In genomic region chr2:142834003-142834402, GRCh38 we compare ENCODE assay signal across 18 cellular contexts. TPM values are rescaled to one million over a fixed set of nuclear protein-coding genes. Genes with fewer than 3 reads are reported as not detected.
DNase-seq lines count a peak whose midpoint lies in the region; ATAC-seq and TF ChIP-seq lines count a peak whose summit lies in the region.
"Had no signal": no experiment of that assay in that cellular context is flagged by ENCODE, and none has a peak within 500 bp of the region (broad histone marks: within the 10 kb centered on the region; RNA-seq: fewer than 3 reads in every experiment).

No MANE protein-coding gene starts in this region.

- no peaks in the 10 kb centered on the region for H3K36me3 ChIP-seq in osteoblast (ENCODE audit: insufficient read depth, low read length)
- no peaks in the 10 kb centered on the region for H3K36me3 ChIP-seq in uterus
- no peaks in the 10 kb centered on the region for H3K36me3 ChIP-seq in CD4-positive, alpha-beta memory T cell (ENCODE audit: insufficient read depth, low read length)
- H3K36me3 ChIP-seq: SJCRH30 had no signal

- POLR2A ChIA-PET in WTC11 (lab: Charles Lee) = no interaction called here
- POLR2A ChIA-PET in CD4-positive, alpha-beta memory T cell (lab: Charles Lee; ENCODE audit: partially characterized antibody) = no interaction called here

- peaks cover 14% of the 10 kb centered on the region for H3K4me1 Mint-ChIP-seq in WTC11
- H3K4me1 Mint-ChIP-seq in CD4-positive, alpha-beta memory T cell = no peaks in the 10 kb centered on the region
- H3K4me1 Mint-ChIP-seq in stimulated activated effector memory CD8-positive, alpha-beta T cell treated with anti-CD3 and anti-CD28 coated beads, Interleukin-12 subunit alpha, Interleukin-12 subunit beta, amount 100 ng/mL, for 72 hours = no peaks in the 10 kb centered on the region
- H3K4me1 Mint-ChIP-seq: activated CD4-positive, alpha-beta T cell treated with anti-CD3 and anti-CD28 coated beads, Interleukin-2, amount 10 ng/mL, durations not matched to agents 7 days and 5 days; B cell; IgD-negative memory B cell; naive thymus-derived CD8-positive, alpha-beta T cell had no signal

- intact Hi-C loops in uterus (cut with DNase I; ENCODE audit: low total_unique reads) = no loop called here
- intact Hi-C loops in CD4-positive, alpha-beta memory T cell (cut with micrococcal nuclease) = no loop called here

- H3K4me1 ChIP-seq in osteoblast (ENCODE audit: insufficient read depth, low read length) (no peaks in the 10 kb centered on the region), uterus (no peaks in the 10 kb centered on the region)
- no peaks in the 10 kb centered on the region for H3K4me1 ChIP-seq in CD4-positive, alpha-beta memory T cell (ENCODE audit: insufficient read depth, low read length)
- H3K4me1 ChIP-seq: SJCRH30 had no signal

- H3K4me3 Mint-ChIP-seq in WTC11 = no peak overlapping the region
- H3K4me3 Mint-ChIP-seq in CD4-positive, alpha-beta memory T cell = no peak overlapping the region
- H3K4me3 Mint-ChIP-seq in stimulated activated effector memory CD8-positive, alpha-beta T cell treated with anti-CD3 and anti-CD28 coated beads, Interleukin-12 subunit alpha, Interleukin-12 subunit beta, amount 100 ng/mL, for 72 hours = no peak overlapping the region
- H3K4me3 Mint-ChIP-seq: activated CD4-positive, alpha-beta T cell treated with anti-CD3 and anti-CD28 coated beads, Interleukin-2, amount 10 ng/mL, durations not matched to agents 7 days and 5 days; activated naive CD8-positive, alpha-beta T cell treated with anti-CD3 and anti-CD28 coated beads for 36 hours; B cell; IgD-negative memory B cell; naive thymus-derived CD8-positive, alpha-beta T cell had no signal

- TF ChIP-seq CTCF in osteoblast (IDR thresholded peaks at IDR 0.05; ENCODE audit: extremely low read depth, low read depth, low read length) = no peak
- no peak for TF ChIP-seq CTCF in WTC11 (IDR thresholded peaks at IDR 0.05)
- no peak for TF ChIP-seq CTCF in uterus (IDR thresholded peaks at IDR 0.05)

- H2AFZ ChIP-seq in osteoblast (ENCODE audit: low read length) = no peak overlapping the region

- CTCF ChIA-PET in WTC11 (lab: Charles Lee) = no interaction called here
- CTCF ChIA-PET in CD4-positive, alpha-beta memory T cell (lab: Charles Lee; ENCODE audit: partially characterized antibody) = no interaction called here

- no peak for TF ChIP-seq POLR2A in uterus (IDR thresholded peaks at IDR 0.05)

- DNase-seq in EH (ENCODE audit: low read depth) (peak; percentile 67), LHCN-M2 (ENCODE audit: low read depth) (peak; percentile 66), dermis blood vessel endothelial cell (peak; percentile 19), osteoblast (ENCODE audit: insufficient read length, low spot score, missing footprints) (no peak), WTC11 (ENCODE audit: low spot score) (no peak), uterus (no peak)
- no peak for DNase-seq in CD4-positive, alpha-beta memory T cell
- DNase-seq in stimulated activated effector memory CD8-positive, alpha-beta T cell treated with anti-CD3 and anti-CD28 coated beads, Interleukin-12 subunit alpha, Interleukin-12 subunit beta, amount 100 ng/mL, for 72 hours (ENCODE audit: low spot score in 2 of 2) = no peak
- DNase-seq: activated CD4-positive, alpha-beta T cell treated with anti-CD3 and anti-CD28 coated beads, Interleukin-2, amount 10 ng/mL, durations not matched to agents 7 days and 5 days; activated naive CD8-positive, alpha-beta T cell treated with anti-CD3 and anti-CD28 coated beads for 36 hours; cerebellar nuclear complex; naive thymus-derived CD8-positive, alpha-beta T cell; NCI-H1105; NCI-H2171 treated with DMSO at 0.1 percent for 48 hours; SJCRH30; T1000 had no signal

- 0 out of 2 replicates have a peak, but pooled peaks cover 4% of the 10 kb centered on the region for H3K9me3 Mint-ChIP-seq in WTC11
- peaks cover 0 to 2% (median 0%) of the 10 kb centered on the region in 8 donors for H3K9me3 Mint-ChIP-seq in CD4-positive, alpha-beta memory T cell
- no peaks in the 10 kb centered on the region for H3K9me3 Mint-ChIP-seq in stimulated activated effector memory CD8-positive, alpha-beta T cell treated with anti-CD3 and anti-CD28 coated beads, Interleukin-12 subunit alpha, Interleukin-12 subunit beta, amount 100 ng/mL, for 72 hours
- H3K9me3 Mint-ChIP-seq: activated CD4-positive, alpha-beta T cell treated with anti-CD3 and anti-CD28 coated beads, Interleukin-2, amount 10 ng/mL, durations not matched to agents 7 days and 5 days; activated naive CD8-positive, alpha-beta T cell treated with anti-CD3 and anti-CD28 coated beads for 36 hours had no signal

- H3K4me2 ChIP-seq in osteoblast (ENCODE audit: insufficient read depth, low read length) = peak overlapping the region; percentile 46

- no peaks in the 10 kb centered on the region for H3K27me3 ChIP-seq in osteoblast (ENCODE audit: insufficient read depth, low read length)
- no peaks in the 10 kb centered on the region for H3K27me3 ChIP-seq in uterus
- no peaks in the 10 kb centered on the region for H3K27me3 ChIP-seq in CD4-positive, alpha-beta memory T cell (ENCODE audit: insufficient read depth, low read length)
- H3K27me3 ChIP-seq: SJCRH30 had no signal

- H3K79me2 ChIP-seq in osteoblast (ENCODE audit: insufficient read depth, low read length) = no peaks in the 10 kb centered on the region

- no peaks in the 10 kb centered on the region for H3K36me3 Mint-ChIP-seq in WTC11
- H3K36me3 Mint-ChIP-seq in CD4-positive, alpha-beta memory T cell = no peaks in the 10 kb centered on the region
- no peaks in the 10 kb centered on the region for H3K36me3 Mint-ChIP-seq in stimulated activated effector memory CD8-positive, alpha-beta T cell treated with anti-CD3 and anti-CD28 coated beads, Interleukin-12 subunit alpha, Interleukin-12 subunit beta, amount 100 ng/mL, for 72 hours
- H3K36me3 Mint-ChIP-seq: activated naive CD8-positive, alpha-beta T cell treated with anti-CD3 and anti-CD28 coated beads for 36 hours; naive thymus-derived CD8-positive, alpha-beta T cell had no signal

- H3K27me3 Mint-ChIP-seq in WTC11 (ENCODE audit: low read depth) = no peaks in the 10 kb centered on the region
- no peaks in the 10 kb centered on the region for H3K27me3 Mint-ChIP-seq in CD4-positive, alpha-beta memory T cell
- H3K27me3 Mint-ChIP-seq: activated naive CD8-positive, alpha-beta T cell treated with anti-CD3 and anti-CD28 coated beads for 36 hours; IgD-negative memory B cell had no signal

- no peak overlapping the region for H3K27ac Mint-ChIP-seq in WTC11
- H3K27ac Mint-ChIP-seq in CD4-positive, alpha-beta memory T cell = no peak overlapping the region
- no peak overlapping the region for H3K27ac Mint-ChIP-seq in stimulated activated effector memory CD8-positive, alpha-beta T cell treated with anti-CD3 and anti-CD28 coated beads, Interleukin-12 subunit alpha, Interleukin-12 subunit beta, amount 100 ng/mL, for 72 hours
- H3K27ac Mint-ChIP-seq: activated CD4-positive, alpha-beta T cell treated with anti-CD3 and anti-CD28 coated beads, Interleukin-2, amount 10 ng/mL, durations not matched to agents 7 days and 5 days; activated naive CD8-positive, alpha-beta T cell treated with anti-CD3 and anti-CD28 coated beads for 36 hours; B cell; IgD-negative memory B cell; naive thymus-derived CD8-positive, alpha-beta T cell had no signal

- no peaks in the 10 kb centered on the region for H4K20me1 ChIP-seq in osteoblast (ENCODE audit: insufficient read depth, low read length)

- H3K9me3 ChIP-seq in osteoblast (ENCODE audit: low read depth, low read length) = no peaks in the 10 kb centered on the region
- H3K9me3 ChIP-seq in uterus = no peaks in the 10 kb centered on the region
- H3K9me3 ChIP-seq in CD4-positive, alpha-beta memory T cell (ENCODE audit: control insufficient read depth in 1 of 2, low read length in 2 of 2) = no peaks in the 10 kb centered on the region
- H3K9me3 ChIP-seq: SJCRH30 had no signal

- H3K27ac ChIP-seq in osteoblast (ENCODE audit: low read depth, low read length) (no peak overlapping the region), uterus (no peak overlapping the region)
- H3K27ac ChIP-seq in CD4-positive, alpha-beta memory T cell (ENCODE audit: low read depth, low read length) = no peak overlapping the region
- H3K27ac ChIP-seq: SJCRH30 had no signal

- ATAC-seq in WTC11 = no peak
- no peak for ATAC-seq in stimulated activated effector memory CD8-positive, alpha-beta T cell treated with anti-CD3 and anti-CD28 coated beads, Interleukin-12 subunit alpha, Interleukin-12 subunit beta, amount 100 ng/mL, for 72 hours
- ATAC-seq: naive thymus-derived CD8-positive, alpha-beta T cell had no signal

- H3K4me3 ChIP-seq in osteoblast (ENCODE audit: insufficient read depth, low read length) (no peak overlapping the region), uterus (no peak overlapping the region)
- no peak overlapping the region for H3K4me3 ChIP-seq in CD4-positive, alpha-beta memory T cell (ENCODE audit: low read length in 2 of 2)
- H3K4me3 ChIP-seq: SJCRH30 had no signal

TF ChIP-seq in WTC11, 78 proteins besides CTCF, POLR2A, EP300 and RAD21 (continues in another document):
- TF ChIP-seq ESRRA (CRISPR knock-in tag; IDR thresholded peaks at IDR 0.05; ENCODE audit: borderline replicate concordance) (no peak), TP53 (CRISPR knock-in tag; IDR thresholded peaks at IDR 0.05) (no peak), ZSCAN18 (CRISPR knock-in tag; IDR thresholded peaks at IDR 0.05) (no peak), ATF1 (CRISPR knock-in tag; IDR thresholded peaks at IDR 0.05) (no peak), HMGA2 (CRISPR knock-in tag; IDR thresholded peaks at IDR 0.05) (no peak), CREB1 (CRISPR knock-in tag; IDR thresholded peaks at IDR 0.05) (no peak)

RNA-seq across cellular contexts. Expression of gene KYNU, which starts 43.5 kb away (rescaled TPM):
- total RNA-seq in LHCN-M2 (2014; rRNA removed) (0.51 and 1.5 TPM in 2 replicates), dermis blood vessel endothelial cell (0.17 TPM in 1 of 2 replicates, not detected in the other), osteoblast (5.9 and 10.9 TPM in 2 replicates), WTC11 (2021) (0.18 to 0.85 TPM (median 0.21 TPM) in 3 replicates), uterus (1 to 10 TPM in 3 of 4 donors, not detected in 1; 1.9 to 5.3 (median 2.1) TPM)
- 0.16 TPM for polyA plus RNA-seq in LHCN-M2 (2012)
- 1 to 10 TPM in 1 of 2 experiments, under 1 TPM in 1; 0.73 to 1.3 TPM for total RNA-seq in CD4-positive, alpha-beta memory T cell
- under 1 TPM in 1 of 2 donors, not detected in 1; 0.85 TPM for polyA plus RNA-seq in CD4-positive, alpha-beta memory T cell
- total RNA-seq: activated CD4-positive, alpha-beta T cell treated with anti-CD3 and anti-CD28 coated beads, Interleukin-2, amount 10 ng/mL, durations not matched to agents 7 days and 5 days had no signal

Comparison
In these comparisons a context has a peak if more than half of its experiments do, and no peak if none do; other contexts are left out.
1. DNase-seq: peak in EH (single experiment), LHCN-M2 (single experiment) and dermis blood vessel endothelial cell (single experiment); none in osteoblast (single experiment), WTC11 (single experiment), uterus (0 of 2), CD4-positive, alpha-beta memory T cell (0 of 5) and stimulated activated effector memory CD8-positive, alpha-beta T cell treated with anti-CD3 and anti-CD28 coated beads, Interleukin-12 subunit alpha, Interleukin-12 subunit beta, amount 100 ng/mL, for 72 hours (0 of 2).